In genomic region chr9:129988607-129989361, GRCh38 we compare ENCODE assay signal across 8 cellular contexts. TPM values are rescaled to one million over a fixed set of nuclear protein-coding genes. Genes with fewer than 3 reads are reported as not detected.
A peak's percentile ranks its signal among the peaks of the same experiment; 100 is the strongest.
DNase-seq lines count a peak whose midpoint lies in the region; ATAC-seq and TF ChIP-seq lines count a peak whose summit lies in the region.

No MANE protein-coding gene starts in this region.

- peaks cover 0 to 8% (median 1%) of the 10 kb centered on the region in 4 donors for H3K36me3 ChIP-seq in esophagus muscularis mucosa

- no peak for TF ChIP-seq EP300 in esophagus muscularis mucosa (IDR thresholded peaks at IDR 0.05)

- TF ChIP-seq POLR2A in esophagus muscularis mucosa (IDR thresholded peaks at IDR 0.05; ENCODE audit: low read depth): no peak

- H3K27ac ChIP-seq in esophagus muscularis mucosa (replicated peaks in 1 of 4): peak overlapping the region; percentile 71 to 81 (median 80)

- in situ Hi-C loops in GM13977 (cut with MboI; ENCODE audit: low pct_unique_long_range_greater_than_20kb, low sequenced_read_pairs, unreplicated experiment): no loop called here

- H3K9me3 ChIP-seq in esophagus muscularis mucosa: no peaks in the 10 kb centered on the region

- H3K4me3 ChIP-seq in esophagus muscularis mucosa: no peak overlapping the region

- 69% methylated on average over 9 of the region's 9 CpGs for WGBS in esophagus muscularis mucosa

- peak; percentile 62 for DNase-seq in GM13977 (ENCODE audit: low spot score)
- no peak for DNase-seq in esophagus muscularis mucosa (ENCODE audit: extremely low spot score)
- DNase-seq in T-helper 9 cell: no peak
- DNase-seq in SKM-1 treated with dmso at 0.1 percent for 144 hours (lab: John Stamatoyannopoulos, UW; ENCODE audit: unreplicated experiment): no peak
- DNase-seq in AG08396 (ENCODE audit: low spot score): no peak
- no peak for DNase-seq in LoVo (ENCODE audit: low spot score)

- H3K4me1 ChIP-seq in esophagus muscularis mucosa: peaks cover 0 to 83% (median 72%) of the 10 kb centered on the region in 4 donors

- intact Hi-C loops in esophagus muscularis mucosa (cut with DNase I): no loop called here

- H3K27me3 ChIP-seq in esophagus muscularis mucosa: no peaks in the 10 kb centered on the region

- ATAC-seq in GM21423 (IDR thresholded peaks at IDR 0.05; ENCODE audit: unreplicated experiment) (peak; percentile 60), HG03457 (IDR thresholded peaks at IDR 0.05; ENCODE audit: unreplicated experiment) (peak; percentile 47)

- TF ChIP-seq CTCF in GM13977 (IDR thresholded peaks at IDR 0.05; ENCODE audit: extremely low read depth, insufficient read depth, missing control alignments) (no peak), esophagus muscularis mucosa (IDR thresholded peaks at IDR 0.05) (no peak)

RNA-seq across cellular contexts. Expression of gene FNBP1, which starts 54.2 kb away (rescaled TPM):
- 100 to 1,000 TPM; 177 to 317 (median 254) TPM for total RNA-seq in esophagus muscularis mucosa
